Comparison of ENCODE assay signal across 14 cellular contexts in genomic region chr2:147639891-147640290, GRCh38.
DNase-seq lines count a peak whose midpoint lies in the region; ATAC-seq and TF ChIP-seq lines count a peak whose summit lies in the region.
"Had no signal": no experiment of that assay in that cellular context is flagged by ENCODE, and none has a peak within 500 bp of the region (broad histone marks: within the 10 kb centered on the region; RNA-seq: fewer than 3 reads in every experiment).

No MANE protein-coding gene starts in this region.

- POLR2A ChIA-PET in CD8-positive, alpha-beta memory T cell (lab: Charles Lee) = no interaction called here

- H3K27ac Mint-ChIP-seq in stimulated activated naive CD8-positive, alpha-beta T cell treated with anti-CD3 and anti-CD28 coated beads, Interleukin-15, amount 100 ng/mL, for 72 hours = no peak overlapping the region
- H3K27ac Mint-ChIP-seq in endothelial cell (ENCODE audit: unreplicated experiment) = no peak overlapping the region
- H3K27ac Mint-ChIP-seq in CD8-positive, alpha-beta memory T cell = no peak overlapping the region
- H3K27ac Mint-ChIP-seq: activated T-cell treated with anti-CD3 and anti-CD28 coated beads, Interleukin-2, amount 50 U/mL, for 24 hours; T-helper 2 cell treated with Interferon-gamma antibody and Interleukin-4, amounts not matched to agents 5 μg/mL and 100 μg/mL, for 36 hours had no signal

- H3K27me3 ChIP-seq in CD8-positive, alpha-beta memory T cell (ENCODE audit: insufficient read depth, low read length, poor library complexity, severe bottlenecking) = no peaks in the 10 kb centered on the region

- H3K36me3 Mint-ChIP-seq in endothelial cell (ENCODE audit: low read depth, unreplicated experiment) = no peaks in the 10 kb centered on the region
- no peaks in the 10 kb centered on the region for H3K36me3 Mint-ChIP-seq in CD8-positive, alpha-beta memory T cell

- no peak for DNase-seq in stimulated activated naive CD8-positive, alpha-beta T cell treated with anti-CD3 and anti-CD28 coated beads, Interleukin-15, amount 100 ng/mL, for 72 hours
- DNase-seq in stimulated activated naive CD8-positive, alpha-beta T cell treated with anti-CD3 and anti-CD28 coated beads, Interleukin-15, Interleukin-2, amounts not matched to agents 100 U/mL and 50 U/mL, for 24 hours = no peak
- DNase-seq in endothelial cell (ENCODE audit: low spot score) (no peak), AG20443 (ENCODE audit: low spot score) (no peak), cerebellum (ENCODE audit: low spot score) (no peak)
- DNase-seq in CD8-positive, alpha-beta memory T cell = no peak
- DNase-seq: activated T-cell treated with anti-CD3 and anti-CD28 coated beads, Interleukin-2, amount 50 U/mL, for 24 hours; DMS53; erythroblast; HCEC 1CT; right cardiac atrium had no signal

- H3K27me3 Mint-ChIP-seq in stimulated activated naive CD8-positive, alpha-beta T cell treated with anti-CD3 and anti-CD28 coated beads, Interleukin-15, amount 100 ng/mL, for 72 hours = no peaks in the 10 kb centered on the region
- H3K27me3 Mint-ChIP-seq in endothelial cell (ENCODE audit: unreplicated experiment) = peaks cover 1% of the 10 kb centered on the region
- H3K27me3 Mint-ChIP-seq in CD8-positive, alpha-beta memory T cell = peaks cover 3 to 6% of the 10 kb centered on the region in 2 donors
- H3K27me3 Mint-ChIP-seq: activated T-cell treated with anti-CD3 and anti-CD28 coated beads, Interleukin-2, amount 50 U/mL, for 24 hours had no signal

- no peaks in the 10 kb centered on the region for H3K9me3 ChIP-seq in CD8-positive, alpha-beta memory T cell (ENCODE audit: low read length)

- H3K4me1 ChIP-seq in CD8-positive, alpha-beta memory T cell (ENCODE audit: insufficient read depth, low read length) = no peaks in the 10 kb centered on the region

- peak; percentile 54 for ATAC-seq in stimulated activated naive CD8-positive, alpha-beta T cell treated with anti-CD3 and anti-CD28 coated beads, Interleukin-15, amount 100 ng/mL, for 72 hours
- no peak for ATAC-seq in stimulated activated naive CD8-positive, alpha-beta T cell treated with anti-CD3 and anti-CD28 coated beads, Interleukin-15, Interleukin-2, amounts not matched to agents 100 U/mL and 50 U/mL, for 24 hours
- ATAC-seq in GM21723 (IDR thresholded peaks at IDR 0.05; ENCODE audit: unreplicated experiment) (peak; percentile 87), HG03139 (IDR thresholded peaks at IDR 0.05; ENCODE audit: unreplicated experiment) (peak; percentile 82)
- ATAC-seq: right cardiac atrium had no signal

- H3K27ac ChIP-seq in CD8-positive, alpha-beta memory T cell (ENCODE audit: low read depth, low read length) = no peak overlapping the region

- no peaks in the 10 kb centered on the region for H3K36me3 ChIP-seq in CD8-positive, alpha-beta memory T cell (ENCODE audit: insufficient read depth, low read length)

- TF ChIP-seq CTCF in endothelial cell (IDR thresholded peaks at IDR 0.05; ENCODE audit: unreplicated experiment) = no peak

- peaks cover 0 to 8% of the 10 kb centered on the region in 2 donors for H3K9me3 Mint-ChIP-seq in stimulated activated naive CD8-positive, alpha-beta T cell treated with anti-CD3 and anti-CD28 coated beads, Interleukin-15, amount 100 ng/mL, for 72 hours
- no peaks in the 10 kb centered on the region for H3K9me3 Mint-ChIP-seq in endothelial cell (ENCODE audit: unreplicated experiment)
- no peaks in the 10 kb centered on the region for H3K9me3 Mint-ChIP-seq in CD8-positive, alpha-beta memory T cell

- no peak overlapping the region for H3K4me3 Mint-ChIP-seq in stimulated activated naive CD8-positive, alpha-beta T cell treated with anti-CD3 and anti-CD28 coated beads, Interleukin-15, amount 100 ng/mL, for 72 hours
- no peak overlapping the region for H3K4me3 Mint-ChIP-seq in endothelial cell (ENCODE audit: unreplicated experiment)
- no peak overlapping the region for H3K4me3 Mint-ChIP-seq in CD8-positive, alpha-beta memory T cell
- H3K4me3 Mint-ChIP-seq: activated T-cell treated with anti-CD3 and anti-CD28 coated beads, Interleukin-2, amount 50 U/mL, for 24 hours; T-helper 2 cell treated with Interferon-gamma antibody and Interleukin-4, amounts not matched to agents 5 μg/mL and 100 μg/mL, for 36 hours had no signal

- peaks cover 7% of the 10 kb centered on the region for H3K4me1 Mint-ChIP-seq in stimulated activated naive CD8-positive, alpha-beta T cell treated with anti-CD3 and anti-CD28 coated beads, Interleukin-15, amount 100 ng/mL, for 72 hours
- no peaks in the 10 kb centered on the region for H3K4me1 Mint-ChIP-seq in endothelial cell (ENCODE audit: unreplicated experiment)
- H3K4me1 Mint-ChIP-seq in CD8-positive, alpha-beta memory T cell = no peaks in the 10 kb centered on the region

- no peak overlapping the region for H3K4me3 ChIP-seq in CD8-positive, alpha-beta memory T cell (ENCODE audit: low read length)

- CTCF ChIA-PET in CD8-positive, alpha-beta memory T cell (lab: Charles Lee) = no interaction called here
